Comparison of ENCODE assay signal across 16 cellular contexts in genomic region chr7:22665816-22666375, GRCh38.
DNase-seq lines count a peak whose midpoint lies in the region; ATAC-seq lines count a peak whose summit lies in the region.
"Had no signal": no experiment of that assay in that cellular context is flagged by ENCODE, and none has a peak within 500 bp of the region (broad histone marks: within the 10 kb centered on the region; RNA-seq: fewer than 3 reads in every experiment).

No MANE protein-coding gene starts in this region.

- H3K27ac Mint-ChIP-seq in activated naive CD4-positive, alpha-beta T cell treated with anti-CD3 and anti-CD28 coated beads, Interleukin-2, amount 10 ng/mL, durations not matched to agents 7 days and 5 days = no peak overlapping the region
- peak overlapping the region; percentile 43 for H3K27ac Mint-ChIP-seq in activated naive CD8-positive, alpha-beta T cell treated with anti-CD3 and anti-CD28 coated beads, Interleukin-2, amount 50 U/mL, for 24 hours
- H3K27ac Mint-ChIP-seq: activated naive CD4-positive, alpha-beta T cell treated with anti-CD3 and anti-CD28 coated beads, Interleukin-2, amount 50 U/mL, for 24 hours had no signal

- H3K4me1 Mint-ChIP-seq in activated naive CD4-positive, alpha-beta T cell treated with anti-CD3 and anti-CD28 coated beads, Interleukin-2, amount 10 ng/mL, durations not matched to agents 7 days and 5 days = peaks cover 60% of the 10 kb centered on the region
- peaks cover 59% of the 10 kb centered on the region for H3K4me1 Mint-ChIP-seq in activated naive CD8-positive, alpha-beta T cell treated with anti-CD3 and anti-CD28 coated beads, Interleukin-2, amount 50 U/mL, for 24 hours

- H3K36me3 Mint-ChIP-seq in activated naive CD4-positive, alpha-beta T cell treated with anti-CD3 and anti-CD28 coated beads, Interleukin-2, amount 10 ng/mL, durations not matched to agents 7 days and 5 days = peaks cover 19% of the 10 kb centered on the region
- H3K36me3 Mint-ChIP-seq in activated naive CD8-positive, alpha-beta T cell treated with anti-CD3 and anti-CD28 coated beads, Interleukin-2, amount 50 U/mL, for 24 hours (ENCODE audit: low read depth) = no peaks in the 10 kb centered on the region
- H3K36me3 Mint-ChIP-seq: activated naive CD4-positive, alpha-beta T cell treated with anti-CD3 and anti-CD28 coated beads, Interleukin-2, amount 50 U/mL, for 24 hours had no signal

- DNase-seq in activated naive CD4-positive, alpha-beta T cell treated with anti-CD3 and anti-CD28 coated beads, Interleukin-2, amount 10 ng/mL, durations not matched to agents 7 days and 5 days = peak; percentile 49
- DNase-seq in activated naive CD4-positive, alpha-beta T cell treated with Interleukin-2 at 50 U/mL for 16 hours = no peak
- DNase-seq in NCI-H226 (peak; percentile 43), H7 (no peak), D341Med (ENCODE audit: low spot score) (no peak), NCI-H1930 (lab: John Stamatoyannopoulos, UW) (no peak)
- peak; percentile 51 for DNase-seq in activated naive CD8-positive, alpha-beta T cell treated with anti-CD3 and anti-CD28 coated beads, Interleukin-2, amount 50 U/mL, for 24 hours
- peak; percentile 13 for DNase-seq in stimulated activated CD8-positive, alpha-beta memory T cell treated with anti-CD3 and anti-CD28 coated beads, Interleukin-4, amount 100 ng/mL, for 24 hours (ENCODE audit: low read depth)
- DNase-seq: central memory CD4-positive, alpha-beta T cell; DMS79; KBM-7; NCI-H187 treated with DMSO at 0.1 percent for 48 hours; psoas muscle; stimulated activated naive CD4-positive, alpha-beta T cell had no signal

- no peak overlapping the region for H3K4me3 ChIP-seq in H7 (ENCODE audit: insufficient read depth, low read depth, low read length)
- H3K4me3 ChIP-seq: psoas muscle, SJSA1 had no signal

- H3K27me3 Mint-ChIP-seq in activated naive CD4-positive, alpha-beta T cell treated with anti-CD3 and anti-CD28 coated beads, Interleukin-2, amount 10 ng/mL, durations not matched to agents 7 days and 5 days = peaks cover 19% of the 10 kb centered on the region
- H3K27me3 Mint-ChIP-seq in activated naive CD8-positive, alpha-beta T cell treated with anti-CD3 and anti-CD28 coated beads, Interleukin-2, amount 50 U/mL, for 24 hours = peaks cover 10% of the 10 kb centered on the region
- H3K27me3 Mint-ChIP-seq: activated naive CD4-positive, alpha-beta T cell treated with anti-CD3 and anti-CD28 coated beads, Interleukin-2, amount 50 U/mL, for 24 hours had no signal

- peak; percentile 15 for ATAC-seq in activated naive CD8-positive, alpha-beta T cell treated with anti-CD3 and anti-CD28 coated beads, Interleukin-2, amount 50 U/mL, for 24 hours
- ATAC-seq: psoas muscle had no signal

- CTCF ChIA-PET in activated naive CD4-positive, alpha-beta T cell treated with anti-CD3 and anti-CD28 coated beads, Interleukin-2, amount 10 ng/mL, durations not matched to agents 7 days and 5 days (lab: Charles Lee) = no interaction called here

- H3K36me3 ChIP-seq in H7 (replicated peaks; ENCODE audit: control insufficient read depth, insufficient read depth, low read length) = no peaks in the 10 kb centered on the region
- H3K36me3 ChIP-seq: SJSA1 had no signal

- peaks cover 6% of the 10 kb centered on the region for H3K9me3 Mint-ChIP-seq in activated naive CD4-positive, alpha-beta T cell treated with anti-CD3 and anti-CD28 coated beads, Interleukin-2, amount 10 ng/mL, durations not matched to agents 7 days and 5 days
- H3K9me3 Mint-ChIP-seq in activated naive CD8-positive, alpha-beta T cell treated with anti-CD3 and anti-CD28 coated beads, Interleukin-2, amount 50 U/mL, for 24 hours = peaks cover 7% of the 10 kb centered on the region
- H3K9me3 Mint-ChIP-seq: activated naive CD4-positive, alpha-beta T cell treated with anti-CD3 and anti-CD28 coated beads, Interleukin-2, amount 50 U/mL, for 24 hours had no signal

- H3K27me3 ChIP-seq in H7 (ENCODE audit: control insufficient read depth, insufficient read depth, low read length) = no peaks in the 10 kb centered on the region
- H3K27me3 ChIP-seq: SJSA1 had no signal

- H3K4me3 Mint-ChIP-seq in activated naive CD4-positive, alpha-beta T cell treated with anti-CD3 and anti-CD28 coated beads, Interleukin-2, amount 10 ng/mL, durations not matched to agents 7 days and 5 days = no peak overlapping the region
- no peak overlapping the region for H3K4me3 Mint-ChIP-seq in activated naive CD8-positive, alpha-beta T cell treated with anti-CD3 and anti-CD28 coated beads, Interleukin-2, amount 50 U/mL, for 24 hours
- H3K4me3 Mint-ChIP-seq: activated naive CD4-positive, alpha-beta T cell treated with anti-CD3 and anti-CD28 coated beads, Interleukin-2, amount 50 U/mL, for 24 hours had no signal

Comparison
In these comparisons a context has a peak if more than half of its experiments do, and no peak if none do; other contexts are left out.
1. DNase-seq: peak in activated naive CD4-positive, alpha-beta T cell treated with anti-CD3 and anti-CD28 coated beads, Interleukin-2, amount 10 ng/mL, durations not matched to agents 7 days and 5 days (single experiment), NCI-H226 (single experiment), activated naive CD8-positive, alpha-beta T cell treated with anti-CD3 and anti-CD28 coated beads, Interleukin-2, amount 50 U/mL, for 24 hours (single experiment) and stimulated activated CD8-positive, alpha-beta memory T cell treated with anti-CD3 and anti-CD28 coated beads, Interleukin-4, amount 100 ng/mL, for 24 hours (single experiment); none in activated naive CD4-positive, alpha-beta T cell treated with Interleukin-2 at 50 U/mL for 16 hours (single experiment), H7 (single experiment), D341Med (single experiment) and NCI-H1930 (0 of 2).